1 cellular context compared by ENCODE assay signal in the genomic region with DNA sequence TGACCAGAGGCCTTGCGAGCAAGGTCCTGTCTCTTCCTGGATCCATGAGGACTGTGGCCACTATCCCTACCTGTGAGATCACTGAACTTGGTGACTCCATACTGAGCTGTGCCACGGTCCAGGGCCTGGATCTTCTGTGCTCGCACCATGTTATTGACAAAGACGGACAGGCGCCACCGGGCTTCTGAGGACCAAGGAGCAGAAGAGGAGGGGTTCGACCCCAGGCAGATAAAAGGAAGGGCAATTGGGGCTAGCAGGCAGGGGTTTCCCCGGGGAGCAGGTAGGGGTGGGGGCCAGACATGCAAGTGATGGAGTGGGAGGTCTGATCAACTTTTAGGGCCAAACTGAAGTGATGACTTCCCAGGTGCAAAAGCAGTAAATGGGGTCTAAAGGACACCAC.
TF ChIP-seq lines count a peak whose summit lies in the region.

No MANE protein-coding gene starts in this region.

TF ChIP-seq in HepG2, 621 proteins besides CTCF, POLR2A, EP300 and RAD21:
- TF ChIP-seq, protein P1, sequence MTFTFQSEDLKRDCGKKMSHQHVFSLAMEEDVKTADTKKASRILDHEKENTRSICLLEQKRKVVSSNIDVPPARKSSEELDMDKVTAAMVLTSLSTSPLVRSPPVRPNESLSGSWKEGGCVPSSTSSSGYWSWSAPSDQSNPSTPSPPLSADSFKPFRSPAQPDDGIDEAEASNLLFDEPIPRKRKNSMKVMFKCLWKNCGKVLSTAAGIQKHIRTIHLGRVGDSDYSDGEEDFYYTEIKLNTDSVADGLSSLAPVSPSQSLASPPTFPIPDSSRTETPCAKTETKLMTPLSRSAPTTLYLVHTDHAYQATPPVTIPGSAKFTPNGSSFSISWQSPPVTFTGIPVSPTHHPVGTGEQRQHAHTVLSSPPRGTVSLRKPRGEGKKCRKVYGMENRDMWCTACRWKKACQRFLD (CRISPR knock-in tag; IDR thresholded peaks at IDR 0.05; ENCODE audit: borderline replicate concordance), result no peak
- TF ChIP-seq POGZ (CRISPR knock-in tag; IDR thresholded peaks at IDR 0.05), result no peak
- no peak for TF ChIP-seq SP5 (CRISPR knock-in tag; IDR thresholded peaks at IDR 0.05; ENCODE audit: borderline replicate concordance, low read depth)
- no peak for TF ChIP-seq RBAK (CRISPR knock-in tag; IDR thresholded peaks at IDR 0.05)
- no peak for TF ChIP-seq FIP1L1 (IDR thresholded peaks at IDR 0.05; ENCODE audit: borderline replicate concordance, insufficient read depth, low read depth, low read length)
- no peak for TF ChIP-seq ATF4 (CRISPR knock-in tag; IDR thresholded peaks at IDR 0.05)
TF ChIP-seq in HepG2: peak in this region for 0.
